Comparison of ENCODE assay signal across 10 cellular contexts in the genomic region with DNA sequence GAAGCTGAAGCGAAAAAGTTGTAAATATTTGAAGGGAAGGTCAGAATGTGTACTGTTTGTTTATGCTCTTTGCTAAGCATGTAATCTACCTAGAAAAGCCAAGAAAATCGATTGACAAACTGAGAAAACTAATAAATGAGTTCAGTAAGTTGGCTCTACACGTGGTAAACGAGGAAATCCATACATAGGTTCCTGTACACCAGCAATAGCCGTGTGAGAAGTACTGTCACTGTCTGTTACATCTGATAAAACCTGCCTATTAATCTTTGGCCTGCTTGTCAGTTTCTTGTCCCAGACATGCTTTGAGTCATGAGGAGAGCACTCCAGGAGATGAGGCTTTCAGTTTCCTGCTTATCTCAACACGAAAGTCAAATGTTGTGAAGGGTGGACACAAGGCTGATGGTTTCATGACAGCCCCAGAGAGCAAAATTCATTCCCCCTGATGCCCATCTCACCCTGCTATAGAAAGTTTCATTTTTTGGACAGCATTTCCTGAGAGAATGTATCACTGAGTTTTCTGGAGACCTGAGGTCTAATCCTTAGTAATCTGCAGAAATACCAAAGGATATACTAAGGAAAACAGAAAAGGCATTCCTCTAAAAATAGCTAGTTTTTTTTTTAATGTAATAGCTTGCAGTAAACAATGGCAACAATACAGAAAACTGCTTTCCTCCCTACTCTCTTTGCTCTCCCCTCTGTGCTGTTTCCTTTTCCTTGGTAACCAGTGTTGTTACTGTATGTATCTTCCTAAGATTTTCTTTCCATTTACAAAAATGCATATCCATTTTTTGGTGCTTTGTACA. TPM values are rescaled to one million over a fixed set of nuclear protein-coding genes. Genes with fewer than 3 reads are reported as not detected.
DNase-seq lines count a peak whose midpoint lies in the region; ATAC-seq and TF ChIP-seq lines count a peak whose summit lies in the region.
"Had no signal": no experiment of that assay in that cellular context is flagged by ENCODE, and none has a peak within 500 bp of the region (broad histone marks: within the 10 kb centered on the region; RNA-seq: fewer than 3 reads in every experiment).

No MANE protein-coding gene starts in this region.

- DNase-seq in BE2C: peak; percentile 44
- DNase-seq in KBM-7: peak; percentile 42
- DNase-seq in fibroblast of the aortic adventitia (ENCODE audit: low read depth): peak; percentile 27
- DNase-seq in H7: no peak
- no peak for DNase-seq in Calu3
- DNase-seq in DMS153 (lab: John Stamatoyannopoulos, UW): no peak
- DNase-seq: naive thymus-derived CD8-positive, alpha-beta T cell; NCI-H1436 had no signal

- intact Hi-C loops in Calu3 (cut with micrococcal nuclease; ENCODE audit: unreplicated experiment): no loop called here

- no peaks in the 10 kb centered on the region for H3K36me3 Mint-ChIP-seq in Calu3 (ENCODE audit: insufficient read depth, unreplicated experiment)

- no peak overlapping the region for H3K27ac Mint-ChIP-seq in Calu3 (ENCODE audit: unreplicated experiment)

- no peak for TF ChIP-seq CTCF in BE2C (IDR thresholded peaks at IDR 0.05; ENCODE audit: low read depth, low read length)
- TF ChIP-seq CTCF in fibroblast of the aortic adventitia (IDR thresholded peaks at IDR 0.05; ENCODE audit: insufficient read depth, low read length): no peak
- no peak for TF ChIP-seq CTCF in Calu3 (IDR thresholded peaks at IDR 0.05; ENCODE audit: unreplicated experiment)

- H3K27me3 Mint-ChIP-seq in Calu3 (ENCODE audit: unreplicated experiment): no peaks in the 10 kb centered on the region

- H3K36me3 ChIP-seq in BE2C (no peaks in the 10 kb centered on the region), H7 (replicated peaks; ENCODE audit: control insufficient read depth, insufficient read depth, low read length) (no peaks in the 10 kb centered on the region; the same call in 1 of the 2 replicates)

- H3K27me3 ChIP-seq in BE2C (no peaks in the 10 kb centered on the region), H7 (ENCODE audit: control insufficient read depth, insufficient read depth, low read length) (no peaks in the 10 kb centered on the region)

- CTCF ChIA-PET in Calu3 (lab: Charles Lee): interaction anchor here (0.6 kb wide), 2 partner anchors 10 to 281 kb away, joined by 3 read pairs; no protein-coding TSS in a partner anchor

- ATAC-seq in GM21717 (IDR thresholded peaks at IDR 0.05; ENCODE audit: unreplicated experiment): peak; percentile 83
- ATAC-seq in esophagus mucosa: no peak
- ATAC-seq: naive thymus-derived CD8-positive, alpha-beta T cell had no signal

- H3K4me1 Mint-ChIP-seq in Calu3 (ENCODE audit: low read depth, unreplicated experiment): no peaks in the 10 kb centered on the region

- H3K4me1 ChIP-seq in BE2C: peaks cover 11% of the 10 kb centered on the region

- no peaks in the 10 kb centered on the region for H3K9me3 Mint-ChIP-seq in Calu3 (ENCODE audit: low read depth, unreplicated experiment)
- H3K9me3 Mint-ChIP-seq: naive thymus-derived CD8-positive, alpha-beta T cell had no signal

- BruUV-seq in Calu3 (replicated peaks; lab: Mats Ljungman, UMichigan): no TSS peak

- no peaks in the 10 kb centered on the region for H3K9me3 ChIP-seq in BE2C

- H3K4me3 Mint-ChIP-seq in Calu3 (ENCODE audit: low read depth, unreplicated experiment): no peak overlapping the region
- H3K4me3 Mint-ChIP-seq: naive thymus-derived CD8-positive, alpha-beta T cell had no signal

- H3K4me3 ChIP-seq in BE2C (ENCODE audit: low read depth, low read length): no peak overlapping the region
- no peak overlapping the region for H3K4me3 ChIP-seq in fibroblast of the aortic adventitia (ENCODE audit: low read depth, low read length)
- no peak overlapping the region for H3K4me3 ChIP-seq in H7 (ENCODE audit: insufficient read depth, low read depth, low read length)

- in situ Hi-C loops in KBM-7 (cut with MboI; ENCODE audit: low pct_unique_long_range_greater_than_20kb, low sequenced_read_pairs): no loop called here

RNA-seq across cellular contexts. Expression of a gene that starts 18.8 kb away (rescaled TPM):
- polyA plus RNA-seq in BE2C (2012; ENCODE audit: insufficient read depth, insufficient read length, low read depth): 12.2 TPM
- total RNA-seq in fibroblast of the aortic adventitia (ENCODE audit: low replicate concordance): 57.8 and 74.7 TPM in 2 replicates
- 86.5 and 99.3 TPM in 2 replicates for total RNA-seq in H7 (2014; rRNA removed; shearing (Covaris generic))
- total RNA-seq in Calu3 (2022): 15.7 and 21.4 TPM in 2 replicates
- total RNA-seq in esophagus mucosa: 17.3 TPM

Comparison
In these comparisons a context has a peak if more than half of its experiments do, and no peak if none do; other contexts are left out.
1. DNase-seq: peak in BE2C (single experiment), KBM-7 (single experiment) and fibroblast of the aortic adventitia (single experiment); none in H7 (single experiment), Calu3 (single experiment) and DMS153 (single experiment).